ENCODE assay signal across 8 cellular contexts in the genomic region with DNA sequence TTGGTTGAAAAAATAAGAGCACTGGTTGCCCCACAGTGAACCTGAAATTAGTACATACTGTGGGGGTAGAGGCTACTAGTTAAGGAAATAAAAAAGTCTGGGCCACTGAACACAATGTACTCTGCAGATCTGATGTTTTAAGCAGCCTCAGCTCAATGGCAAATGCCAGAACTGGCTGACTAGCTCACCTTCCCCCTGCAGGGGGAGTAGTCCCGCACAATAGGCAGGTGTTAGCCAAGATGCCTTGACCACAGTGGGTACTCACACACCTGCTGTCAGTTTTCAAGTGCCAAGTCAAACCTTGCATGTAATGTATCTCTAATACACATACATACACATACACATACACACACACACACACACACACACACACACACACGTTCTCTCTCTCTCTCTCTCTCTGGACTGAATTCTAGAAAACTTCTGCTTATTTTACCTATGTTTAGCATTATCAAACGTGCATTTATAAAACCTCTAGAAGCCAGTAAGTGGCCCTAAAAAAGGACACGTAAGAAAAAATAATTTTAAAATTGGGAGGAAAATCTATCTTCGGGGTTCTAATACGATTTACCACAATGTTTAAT. TPM values are rescaled to one million over a fixed set of nuclear protein-coding genes. Genes with fewer than 3 reads are reported as not detected.
A peak's percentile ranks its signal among the peaks of the same experiment; 100 is the strongest.
DNase-seq lines count a peak whose midpoint lies in the region; ATAC-seq and TF ChIP-seq lines count a peak whose summit lies in the region.

No MANE protein-coding gene starts in this region.

- H3K27ac Mint-ChIP-seq in activated naive CD4-positive, alpha-beta T cell treated with anti-CD3 and anti-CD28 coated beads, Interleukin-2, amount 50 U/mL, for 72 hours, result no peak overlapping the region

- peak; percentile 18 for DNase-seq in activated CD4-positive, alpha-beta T cell treated with anti-CD3 and anti-CD28 coated beads for 4 hours
- DNase-seq in activated CD4-positive, alpha-beta T cell treated with anti-CD3 and anti-CD28 coated beads, Interleukin-2, amount 50 U/mL, for 4 hours, result no peak
- DNase-seq in NCI-H510A (lab: John Stamatoyannopoulos, UW), result peak; percentile 35
- peak in 1 of 2 donors; percentile 45 for DNase-seq in activated naive CD4-positive, alpha-beta T cell treated with anti-CD3 and anti-CD28 coated beads, Interleukin-2, amount 50 U/mL, for 72 hours (ENCODE audit: low spot score in 2 of 2)
- DNase-seq in left colon, result peak; percentile 61 to 75
- DNase-seq in upper lobe of left lung, result peak in 1 of 2 donors; percentile 64
- DNase-seq in NOMO-1 treated with DMSO at 0.1 percent for 48 hours (lab: John Stamatoyannopoulos, UW; ENCODE audit: unreplicated experiment), result no peak

- no peak overlapping the region for H3K27ac ChIP-seq in upper lobe of left lung

- H3K4me1 ChIP-seq in upper lobe of left lung, result no peaks in the 10 kb centered on the region

- WGBS in upper lobe of left lung, 2 donors, result 56 to 69% methylated on average over 6 of the region's 6 CpGs

- no peaks in the 10 kb centered on the region for H3K9me3 Mint-ChIP-seq in activated naive CD4-positive, alpha-beta T cell treated with anti-CD3 and anti-CD28 coated beads, Interleukin-2, amount 50 U/mL, for 72 hours

- H3K9me3 ChIP-seq in upper lobe of left lung, result no peaks in the 10 kb centered on the region

- TF ChIP-seq POLR2A in upper lobe of left lung (IDR thresholded peaks at IDR 0.05), result no peak

- H3K4me3 ChIP-seq in upper lobe of left lung, result no peak overlapping the region

- H3K36me3 Mint-ChIP-seq in activated naive CD4-positive, alpha-beta T cell treated with anti-CD3 and anti-CD28 coated beads, Interleukin-2, amount 50 U/mL, for 72 hours, result no peaks in the 10 kb centered on the region

- TF ChIP-seq CTCF in upper lobe of left lung (IDR thresholded peaks at IDR 0.05), result peak in 5 of 6 experiments; percentile 20 to 66 (median 56)

- no peak for TF ChIP-seq EP300 in upper lobe of left lung (IDR thresholded peaks at IDR 0.05)

- no peaks in the 10 kb centered on the region for H3K36me3 ChIP-seq in upper lobe of left lung

- no peaks in the 10 kb centered on the region for H3K27me3 ChIP-seq in upper lobe of left lung

- peak; percentile 65 for ATAC-seq in HG02678 (IDR thresholded peaks at IDR 0.05; ENCODE audit: unreplicated experiment)
- ATAC-seq in activated naive CD4-positive, alpha-beta T cell treated with anti-CD3 and anti-CD28 coated beads, Interleukin-2, amount 50 U/mL, for 72 hours, result peak; percentile 48 to 72
- peak; percentile 98 for ATAC-seq in left colon
- ATAC-seq in upper lobe of left lung (ENCODE audit: low FRiP score in 2 of 2), result peak in 1 of 2 donors; percentile 46

- intact Hi-C loops in left colon (cut with DNase I, micrococcal nuclease), result loop anchor here in 1 of 2 donors (5.0 kb wide), 1 partner anchor 143 kb away; no protein-coding TSS in a partner anchor

RNA-seq across cellular contexts. Expression of a gene that starts 36.1 kb away (rescaled TPM):
- 10 to 100 TPM; 23.9 to 37.6 TPM for total RNA-seq in activated naive CD4-positive, alpha-beta T cell treated with anti-CD3 and anti-CD28 coated beads, Interleukin-2, amount 50 U/mL, for 72 hours
- total RNA-seq in left colon (100 to 1,000 TPM; 148 to 229 TPM), upper lobe of left lung (10 to 100 TPM in 5 of 6 donors, 1 to 10 TPM in 1; 7.6 to 17.8 (median 14.1) TPM)

Comparison
In these comparisons a context has a peak if more than half of its experiments do, and no peak if none do; other contexts are left out.
1. DNase-seq: peak in activated CD4-positive, alpha-beta T cell treated with anti-CD3 and anti-CD28 coated beads for 4 hours (2 of 2), NCI-H510A (single experiment) and left colon (2 of 2); none in activated CD4-positive, alpha-beta T cell treated with anti-CD3 and anti-CD28 coated beads, Interleukin-2, amount 50 U/mL, for 4 hours (0 of 2) and NOMO-1 treated with DMSO at 0.1 percent for 48 hours (single experiment).